In genomic region chr21:31180256-31181088, GRCh38 we compare ENCODE assay signal across 8 cellular contexts.
DNase-seq lines count a peak whose midpoint lies in the region; ATAC-seq and TF ChIP-seq lines count a peak whose summit lies in the region.

No MANE protein-coding gene starts in this region.

- intact Hi-C loops in activated T-helper 2 cell treated with anti-CD3 and anti-CD28 coated beads, Interferon-gamma antibody, Interleukin-2, Interleukin-4, amounts not matched to agents 10 μg/mL and 5 μg/mL and 100 μg/mL, durations not matched to agents 14 hours and 24 hours and 36 hours (cut with micrococcal nuclease) = loop anchor here (1.0 to 10.0 kb wide), 7 partner anchors 14 to 544 kb away; partner anchors contain the start of gene SOD1
- intact Hi-C loops in left ventricle myocardium superior (cut with micrococcal nuclease) (loop anchor here (2.0 kb wide), 1 partner anchor 82 kb away; no protein-coding TSS in a partner anchor), transverse colon (cut with DNase I; ENCODE audit: low total_unique reads) (no loop called here)

- no peaks in the 10 kb centered on the region for H3K9me3 Mint-ChIP-seq in activated T-helper 2 cell treated with anti-CD3 and anti-CD28 coated beads, Interferon-gamma antibody, Interleukin-2, Interleukin-4, amounts not matched to agents 10 μg/mL and 5 μg/mL and 100 μg/mL, durations not matched to agents 14 hours and 24 hours and 36 hours

- ATAC-seq in left ventricle myocardium superior (peak; percentile 45), HG02678 (IDR thresholded peaks at IDR 0.05; ENCODE audit: unreplicated experiment) (no peak)

- no peak overlapping the region for H3K4me3 ChIP-seq in AG04449 (ENCODE audit: low read depth, low read length)
- H3K4me3 ChIP-seq in transverse colon = no peak overlapping the region

- no peaks in the 10 kb centered on the region for H3K27me3 Mint-ChIP-seq in activated T-helper 2 cell treated with anti-CD3 and anti-CD28 coated beads, Interferon-gamma antibody, Interleukin-2, Interleukin-4, amounts not matched to agents 10 μg/mL and 5 μg/mL and 100 μg/mL, durations not matched to agents 14 hours and 24 hours and 36 hours (ENCODE audit: low read depth)

- 30 to 50% methylated on average over 4 to 5 of the region's 5 CpGs for WGBS in transverse colon (ENCODE audit: low coverage in 1 of 2), 2 donors

- H3K9me3 ChIP-seq in transverse colon = no peaks in the 10 kb centered on the region

- no peak for TF ChIP-seq EP300 in transverse colon (IDR thresholded peaks at IDR 0.05; ENCODE audit: low read depth)

- H3K36me3 Mint-ChIP-seq in activated T-helper 2 cell treated with anti-CD3 and anti-CD28 coated beads, Interferon-gamma antibody, Interleukin-2, Interleukin-4, amounts not matched to agents 10 μg/mL and 5 μg/mL and 100 μg/mL, durations not matched to agents 14 hours and 24 hours and 36 hours (ENCODE audit: low read depth) = peaks cover 76% of the 10 kb centered on the region

- H3K4me1 Mint-ChIP-seq in activated T-helper 2 cell treated with anti-CD3 and anti-CD28 coated beads, Interferon-gamma antibody, Interleukin-2, Interleukin-4, amounts not matched to agents 10 μg/mL and 5 μg/mL and 100 μg/mL, durations not matched to agents 14 hours and 24 hours and 36 hours (ENCODE audit: low read depth) = peaks cover 62% of the 10 kb centered on the region

- peak overlapping the region; percentile 99 for H3K27ac Mint-ChIP-seq in activated T-helper 2 cell treated with anti-CD3 and anti-CD28 coated beads, Interferon-gamma antibody, Interleukin-2, Interleukin-4, amounts not matched to agents 10 μg/mL and 5 μg/mL and 100 μg/mL, durations not matched to agents 14 hours and 24 hours and 36 hours

- CTCF ChIA-PET in AG04449 (lab: Yijun Ruan, JAX) (interaction anchor here (0.6 to 17.4 kb wide), 35 partner anchors 8 to 1137 kb away, joined by 3 to 568 read pairs (median 5); no protein-coding TSS in a partner anchor), GM10248 (lab: Yijun Ruan, JAX) (interaction anchor here (1.2 to 4.1 kb wide), 13 partner anchors 8 to 93 kb away, joined by 3 to 30 read pairs (median 4); no protein-coding TSS in a partner anchor)

- H3K36me3 ChIP-seq in transverse colon = no peaks in the 10 kb centered on the region

- in situ Hi-C loops in transverse colon (cut with MboI; ENCODE audit: low pct_ligation_motif_present in 1 of 4, low pct_unique_long_range_greater_than_20kb in 1 of 4, low sequenced_read_pairs in 3 of 4) = no loop called here

- TF ChIP-seq POLR2A in transverse colon (IDR thresholded peaks at IDR 0.05) = no peak

- no peak overlapping the region for H3K27ac ChIP-seq in transverse colon

- POLR2A ChIA-PET in AG04449 (lab: Yijun Ruan, JAX) (no interaction called here), GM10248 (lab: Yijun Ruan, JAX) (no interaction called here)

- DNase-seq in AG04449 (ENCODE audit: low read depth, low spot score) = no peak
- peak; percentile 39 for DNase-seq in GM10248 (ENCODE audit: extremely low spot score)
- peak; percentile 6 for DNase-seq in NCI-H2081 treated with DMSO at 0.1 percent for 48 hours (lab: John Stamatoyannopoulos, UW)
- no peak for DNase-seq in activated T-helper 2 cell treated with anti-CD3 and anti-CD28 coated beads, Interferon-gamma antibody, Interleukin-2, Interleukin-4, amounts not matched to agents 10 μg/mL and 5 μg/mL and 100 μg/mL, durations not matched to agents 14 hours and 24 hours and 36 hours (ENCODE audit: low spot score)
- no peak for DNase-seq in left ventricle myocardium superior
- DNase-seq in transverse colon = no peak
- DNase-seq in middle frontal gyrus (ENCODE audit: extremely low spot score, low spot score) = no peak

- H3K4me3 Mint-ChIP-seq in activated T-helper 2 cell treated with anti-CD3 and anti-CD28 coated beads, Interferon-gamma antibody, Interleukin-2, Interleukin-4, amounts not matched to agents 10 μg/mL and 5 μg/mL and 100 μg/mL, durations not matched to agents 14 hours and 24 hours and 36 hours (ENCODE audit: low read depth) = peak overlapping the region; percentile 93

- H3K27me3 ChIP-seq in transverse colon = no peaks in the 10 kb centered on the region

- TF ChIP-seq CTCF in AG04449 (IDR thresholded peaks at IDR 0.05; ENCODE audit: insufficient read depth, low read length, missing control alignments) (peak; percentile 46), GM10248 (IDR thresholded peaks at IDR 0.05; ENCODE audit: control extremely low read depth, extremely low read depth, low read depth, missing control alignments) (peak; percentile 57), transverse colon (IDR thresholded peaks at IDR 0.05) (peak in 4 of 5 experiments; percentile 27 to 44 (median 38))

- H3K4me1 ChIP-seq in transverse colon = peaks cover 0 to 4% (median 0%) of the 10 kb centered on the region in 4 donors

Comparison
In these comparisons a context has a peak if more than half of its experiments do, and no peak if none do; other contexts are left out.
1. DNase-seq: peak in GM10248 (single experiment) and NCI-H2081 treated with DMSO at 0.1 percent for 48 hours (single experiment); none in AG04449 (single experiment), activated T-helper 2 cell treated with anti-CD3 and anti-CD28 coated beads, Interferon-gamma antibody, Interleukin-2, Interleukin-4, amounts not matched to agents 10 μg/mL and 5 μg/mL and 100 μg/mL, durations not matched to agents 14 hours and 24 hours and 36 hours (single experiment), left ventricle myocardium superior (single experiment), transverse colon (single experiment) and middle frontal gyrus (single experiment).
2. Peak in every context shown above with its lines, with median percentiles within 50 percentile points of each other: CTCF ChIP-seq.